In the genomic region with DNA sequence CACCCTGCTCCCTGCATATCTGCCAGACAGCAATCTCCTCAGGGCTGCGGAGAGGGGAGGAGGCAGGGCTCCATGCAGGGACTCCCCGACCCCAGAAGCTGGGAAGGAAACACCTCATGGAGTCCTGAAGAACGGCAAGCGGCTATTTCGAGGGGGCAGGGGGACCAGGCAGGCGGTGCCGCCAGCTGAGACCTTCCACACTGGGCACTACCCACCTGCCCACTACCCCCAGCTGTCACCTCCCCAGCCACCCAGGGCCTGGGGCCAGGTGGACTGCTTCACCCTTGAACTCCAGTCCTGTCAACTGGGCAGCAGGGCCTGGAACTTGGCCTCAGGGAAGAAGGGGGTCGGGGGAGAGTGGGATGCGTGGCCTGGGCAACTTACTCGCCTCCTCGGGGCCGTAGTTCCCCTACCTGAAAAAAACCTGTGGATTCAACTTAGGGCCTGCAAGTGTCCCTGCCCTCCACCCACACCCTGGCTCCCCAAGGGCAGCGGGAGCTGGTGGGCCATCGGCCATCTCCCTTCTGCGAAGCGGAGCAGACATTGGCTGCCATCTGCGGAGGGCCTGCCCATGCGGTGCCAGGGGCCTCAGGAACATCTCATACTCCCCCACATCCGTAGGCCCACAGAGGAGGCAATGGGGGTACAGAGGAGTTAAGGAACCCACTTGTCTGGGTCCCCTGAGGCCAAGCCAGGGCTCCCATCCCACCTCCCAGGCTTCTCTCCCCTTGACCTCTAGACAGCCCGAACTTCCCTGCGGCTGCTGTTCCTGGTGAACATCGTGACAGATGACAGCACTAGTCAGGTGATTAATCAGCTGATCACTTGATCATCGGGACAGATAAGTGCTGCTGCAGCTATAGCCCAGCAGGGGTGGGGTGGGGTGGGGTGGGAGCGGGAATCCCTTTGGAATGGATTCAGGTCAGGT, we compare ENCODE assay signal across 17 cellular contexts. TPM values are rescaled to one million over a fixed set of nuclear protein-coding genes. Genes with fewer than 3 reads are reported as not detected.
A peak's percentile ranks its signal among the peaks of the same experiment; 100 is the strongest.
DNase-seq lines count a peak whose midpoint lies in the region; ATAC-seq and TF ChIP-seq lines count a peak whose summit lies in the region.
"Had no signal": no experiment of that assay in that cellular context is flagged by ENCODE, and none has a peak within 500 bp of the region (broad histone marks: within the 10 kb centered on the region; RNA-seq: fewer than 3 reads in every experiment).

No MANE protein-coding gene starts in this region.

- no peak for ATAC-seq in activated CD8-positive, alpha-beta T cell treated with anti-CD3 and anti-CD28 coated beads for 36 hours
- ATAC-seq in HG02885 (IDR thresholded peaks at IDR 0.05; ENCODE audit: poor library complexity, unreplicated experiment) (no peak), HG02678 (IDR thresholded peaks at IDR 0.05; ENCODE audit: unreplicated experiment) (no peak)
- ATAC-seq: lower lobe of right lung, sciatic nerve had no signal

- H3K9me3 Mint-ChIP-seq in activated naive CD4-positive, alpha-beta T cell treated with anti-CD3 and anti-CD28 coated beads for 36 hours: no peaks in the 10 kb centered on the region
- no peaks in the 10 kb centered on the region for H3K9me3 Mint-ChIP-seq in activated naive CD4-positive, alpha-beta T cell treated with anti-CD3 and anti-CD28 coated beads, Interleukin-2, amount 10 ng/mL, durations not matched to agents 7 days and 5 days
- no peaks in the 10 kb centered on the region for H3K9me3 Mint-ChIP-seq in activated CD8-positive, alpha-beta T cell treated with anti-CD3 and anti-CD28 coated beads for 36 hours
- no peaks in the 10 kb centered on the region for H3K9me3 Mint-ChIP-seq in Caco-2 (ENCODE audit: unreplicated experiment)
- H3K9me3 Mint-ChIP-seq: neural progenitor cell had no signal

- no peaks in the 10 kb centered on the region for H3K9me2 ChIP-seq in hepatocyte (replicated peaks; ENCODE audit: insufficient read depth)

- intact Hi-C loops in activated naive CD4-positive, alpha-beta T cell treated with anti-CD3 and anti-CD28 coated beads for 36 hours (cut with micrococcal nuclease): loop anchor here (10.0 kb wide), 1 partner anchor 925 kb away; a partner anchor contains a TSS
- intact Hi-C loops in activated CD8-positive, alpha-beta T cell treated with anti-CD3 and anti-CD28 coated beads for 36 hours (cut with micrococcal nuclease): no loop called here
- intact Hi-C loops in stomach (cut with DNase I; ENCODE audit: low total_unique reads): loop anchor here (10.0 kb wide), 1 partner anchor 95 kb away; no protein-coding TSS in a partner anchor
- intact Hi-C loops in Caco-2 (cut with micrococcal nuclease; ENCODE audit: unreplicated experiment): no loop called here

- no TSS peak for BruUV-seq in Caco-2 (replicated peaks; lab: Mats Ljungman, UMichigan)

- H3K9me3 ChIP-seq in hepatocyte (ENCODE audit: low read depth) (no peaks in the 10 kb centered on the region), stomach (no peaks in the 10 kb centered on the region), Caco-2 (no peaks in the 10 kb centered on the region)
- H3K9me3 ChIP-seq: lower lobe of right lung had no signal

- peak overlapping the region; percentile 53 for H3K27ac Mint-ChIP-seq in activated naive CD4-positive, alpha-beta T cell treated with anti-CD3 and anti-CD28 coated beads for 36 hours
- no peak overlapping the region for H3K27ac Mint-ChIP-seq in activated naive CD4-positive, alpha-beta T cell treated with anti-CD3 and anti-CD28 coated beads, Interleukin-2, amount 10 ng/mL, durations not matched to agents 7 days and 5 days
- H3K27ac Mint-ChIP-seq in activated CD8-positive, alpha-beta T cell treated with anti-CD3 and anti-CD28 coated beads for 36 hours: peak overlapping the region; percentile 69
- H3K27ac Mint-ChIP-seq in Caco-2 (ENCODE audit: unreplicated experiment): no peak overlapping the region
- H3K27ac Mint-ChIP-seq: neural progenitor cell had no signal

- no peak for DNase-seq in activated naive CD4-positive, alpha-beta T cell treated with anti-CD3 and anti-CD28 coated beads for 36 hours
- no peak for DNase-seq in activated naive CD4-positive, alpha-beta T cell treated with anti-CD3 and anti-CD28 coated beads, Interleukin-2, amount 10 ng/mL, durations not matched to agents 7 days and 5 days
- no peak for DNase-seq in activated CD8-positive, alpha-beta T cell treated with anti-CD3 and anti-CD28 coated beads for 36 hours
- peak; percentile 52 for DNase-seq in hepatocyte (ENCODE audit: low spot score)
- no peak for DNase-seq in stomach
- no peak for DNase-seq in Caco-2
- DNase-seq: amniotic stem cell; DMS 273 treated with DMSO at 0.1 percent for 48 hours; lower lobe of right lung; NCI-H2171; stimulated activated CD4-positive, alpha-beta T cell treated with anti-CD3 and anti-CD28 coated beads, Interleukin-4, amount 100 ng/mL, for 4 hours; stimulated activated naive CD4-positive, alpha-beta T cell treated with Interleukin-2 at 50 U/mL for 16 hours; WERI-Rb-1 had no signal

- no peaks in the 10 kb centered on the region for H3K27me3 ChIP-seq in hepatocyte
- H3K27me3 ChIP-seq in stomach: no peaks in the 10 kb centered on the region
- H3K27me3 ChIP-seq in Caco-2 (replicated peaks; ENCODE audit: control insufficient read depth, insufficient read depth, low read length): no peaks in the 10 kb centered on the region
- H3K27me3 ChIP-seq: neural progenitor cell had no signal

- WGBS in hepatocyte (ENCODE audit: low lambda C conversion rate, missing lambda C conversion rate): 88% methylated on average over 23 of the region's 24 CpGs
- WGBS in stomach, 5 donors: 81 to 88% (median 87%) methylated on average over 11 to 24 of the region's 24 CpGs

- H3K36me3 Mint-ChIP-seq in activated naive CD4-positive, alpha-beta T cell treated with anti-CD3 and anti-CD28 coated beads for 36 hours (ENCODE audit: low read depth): peaks cover 1% of the 10 kb centered on the region
- peaks cover 9% of the 10 kb centered on the region for H3K36me3 Mint-ChIP-seq in activated naive CD4-positive, alpha-beta T cell treated with anti-CD3 and anti-CD28 coated beads, Interleukin-2, amount 10 ng/mL, durations not matched to agents 7 days and 5 days
- H3K36me3 Mint-ChIP-seq in activated CD8-positive, alpha-beta T cell treated with anti-CD3 and anti-CD28 coated beads for 36 hours (ENCODE audit: low read depth): peaks cover 9% of the 10 kb centered on the region
- peaks cover 12% of the 10 kb centered on the region for H3K36me3 Mint-ChIP-seq in Caco-2 (ENCODE audit: insufficient read depth, unreplicated experiment)
- H3K36me3 Mint-ChIP-seq: neural progenitor cell had no signal

- H3K4me2 ChIP-seq in hepatocyte: no peak overlapping the region
- H3K4me2 ChIP-seq: neural progenitor cell had no signal

- POLR2A ChIA-PET in activated CD8-positive, alpha-beta T cell treated with anti-CD3 and anti-CD28 coated beads for 36 hours (lab: Charles Lee): interaction anchor here (1.0 kb wide), 1 partner anchor 21 kb away, joined by 3 read pairs; no protein-coding TSS in a partner anchor
- POLR2A ChIA-PET in Caco-2 (lab: Charles Lee): no interaction called here

- H3K4me3 ChIP-seq in hepatocyte (no peak overlapping the region), stomach (no peak overlapping the region), Caco-2 (ENCODE audit: low read depth, low read length) (no peak overlapping the region)
- H3K4me3 ChIP-seq: lower lobe of right lung, neural progenitor cell had no signal

- peaks cover 67% of the 10 kb centered on the region for H3K4me1 Mint-ChIP-seq in activated naive CD4-positive, alpha-beta T cell treated with anti-CD3 and anti-CD28 coated beads for 36 hours (ENCODE audit: low read depth)
- peaks cover 90% of the 10 kb centered on the region for H3K4me1 Mint-ChIP-seq in activated naive CD4-positive, alpha-beta T cell treated with anti-CD3 and anti-CD28 coated beads, Interleukin-2, amount 10 ng/mL, durations not matched to agents 7 days and 5 days
- H3K4me1 Mint-ChIP-seq in activated CD8-positive, alpha-beta T cell treated with anti-CD3 and anti-CD28 coated beads for 36 hours (ENCODE audit: low read depth): peaks cover 66% of the 10 kb centered on the region
- no peaks in the 10 kb centered on the region for H3K4me1 Mint-ChIP-seq in Caco-2 (ENCODE audit: low read depth, unreplicated experiment)

- H3K36me3 ChIP-seq in hepatocyte (replicated peaks; ENCODE audit: insufficient read depth, low read depth): no peaks in the 10 kb centered on the region
- no peaks in the 10 kb centered on the region for H3K36me3 ChIP-seq in stomach
- no peaks in the 10 kb centered on the region; the same call in 1 of the 2 replicates for H3K36me3 ChIP-seq in Caco-2 (ENCODE audit: control insufficient read depth, insufficient read depth, low read length)
- H3K36me3 ChIP-seq: lower lobe of right lung, neural progenitor cell had no signal

- H2AFZ ChIP-seq in hepatocyte: no peak overlapping the region
- H2AFZ ChIP-seq: neural progenitor cell had no signal

- H3K79me2 ChIP-seq in hepatocyte: peaks cover 88% of the 10 kb centered on the region

- peaks cover 22% of the 10 kb centered on the region for H4K20me1 ChIP-seq in hepatocyte (ENCODE audit: insufficient read depth, poor library complexity, severe bottlenecking)

- TF ChIP-seq EP300 in stomach (IDR thresholded peaks at IDR 0.05): no peak

- no peak overlapping the region for H3K4me3 Mint-ChIP-seq in activated naive CD4-positive, alpha-beta T cell treated with anti-CD3 and anti-CD28 coated beads for 36 hours
- no peak overlapping the region for H3K4me3 Mint-ChIP-seq in activated naive CD4-positive, alpha-beta T cell treated with anti-CD3 and anti-CD28 coated beads, Interleukin-2, amount 10 ng/mL, durations not matched to agents 7 days and 5 days
- no peak overlapping the region for H3K4me3 Mint-ChIP-seq in activated CD8-positive, alpha-beta T cell treated with anti-CD3 and anti-CD28 coated beads for 36 hours
- no peak overlapping the region for H3K4me3 Mint-ChIP-seq in Caco-2 (ENCODE audit: unreplicated experiment)

- no peak for TF ChIP-seq POLR2A in stomach (IDR thresholded peaks at IDR 0.05)

- peaks cover 48% of the 10 kb centered on the region for H3K4me1 ChIP-seq in hepatocyte (ENCODE audit: insufficient read depth)
- H3K4me1 ChIP-seq in stomach: peaks cover 59 to 100% (median 96%) of the 10 kb centered on the region in 4 donors
- H3K4me1 ChIP-seq in Caco-2: peaks cover 14% of the 10 kb centered on the region; the same call in 1 of the 2 replicates

- CTCF ChIA-PET in activated naive CD4-positive, alpha-beta T cell treated with anti-CD3 and anti-CD28 coated beads for 36 hours (lab: Charles Lee): interaction anchor here (1.8 kb wide), 1 partner anchor 8 kb away, joined by 7 read pairs; no protein-coding TSS in a partner anchor
- CTCF ChIA-PET in activated naive CD4-positive, alpha-beta T cell treated with anti-CD3 and anti-CD28 coated beads, Interleukin-2, amount 10 ng/mL, durations not matched to agents 7 days and 5 days (lab: Charles Lee): no interaction called here
- CTCF ChIA-PET in activated CD8-positive, alpha-beta T cell treated with anti-CD3 and anti-CD28 coated beads for 36 hours (lab: Charles Lee): interaction anchor here (1.2 kb wide), 1 partner anchor 10 kb away, joined by 3 read pairs; no protein-coding TSS in a partner anchor
- CTCF ChIA-PET in Caco-2 (lab: Charles Lee): no interaction called here

- H3K27ac ChIP-seq in hepatocyte (peak overlapping the region; percentile 60), stomach (peak overlapping the region in 3 of 5 donors; percentile 25 to 98 (median 73))
- H3K27ac ChIP-seq: neural progenitor cell, WERI-Rb-1 had no signal

- no peaks in the 10 kb centered on the region for H3K27me3 Mint-ChIP-seq in activated naive CD4-positive, alpha-beta T cell treated with anti-CD3 and anti-CD28 coated beads for 36 hours (ENCODE audit: low read depth)
- no peaks in the 10 kb centered on the region for H3K27me3 Mint-ChIP-seq in activated naive CD4-positive, alpha-beta T cell treated with anti-CD3 and anti-CD28 coated beads, Interleukin-2, amount 10 ng/mL, durations not matched to agents 7 days and 5 days
- no peaks in the 10 kb centered on the region for H3K27me3 Mint-ChIP-seq in activated CD8-positive, alpha-beta T cell treated with anti-CD3 and anti-CD28 coated beads for 36 hours
- no peaks in the 10 kb centered on the region for H3K27me3 Mint-ChIP-seq in Caco-2 (ENCODE audit: insufficient read depth, unreplicated experiment)

- no peak for TF ChIP-seq CTCF in activated CD8-positive, alpha-beta T cell treated with anti-CD3 and anti-CD28 coated beads for 36 hours (IDR thresholded peaks at IDR 0.05)
- TF ChIP-seq CTCF in hepatocyte (IDR thresholded peaks at IDR 0.05; ENCODE audit: poor library complexity) (no peak), stomach (IDR thresholded peaks at IDR 0.05) (no peak), Caco-2 (IDR thresholded peaks at IDR 0.05; ENCODE audit: insufficient read depth in 1 of 2, low read depth in 1 of 2, low read length in 1 of 2, severe bottlenecking in 1 of 2, unreplicated experiment in 1 of 2) (no peak)

RNA-seq across cellular contexts. Expression of a gene that starts 18.5 kb away (rescaled TPM):
- total RNA-seq in activated naive CD4-positive, alpha-beta T cell treated with anti-CD3 and anti-CD28 coated beads for 36 hours: 10 to 100 TPM; 29.5 to 32.5 TPM
- total RNA-seq in activated CD8-positive, alpha-beta T cell treated with anti-CD3 and anti-CD28 coated beads for 36 hours: 10 to 100 TPM; 80.5 to 88.2 TPM
- 26.9 and 30.9 TPM in 2 replicates for total RNA-seq in hepatocyte
- polyA plus RNA-seq in hepatocyte: 48.0 and 51.7 TPM in 2 replicates
- total RNA-seq in stomach: 100 to 1,000 TPM in 1 of 5 donors, 10 to 100 TPM in 4; 29.4 to 242 (median 65.2) TPM
- 10 to 100 TPM; 20.5 to 45.8 (median 32.8) TPM for polyA plus RNA-seq in stomach
- total RNA-seq in Caco-2 (2022): 18.7 and 19.7 TPM in 2 replicates

RNA-seq across cellular contexts. Expression of a gene that starts 24.2 kb away (rescaled TPM):
- 1 to 10 TPM; 3.9 to 4.7 TPM for total RNA-seq in activated naive CD4-positive, alpha-beta T cell treated with anti-CD3 and anti-CD28 coated beads for 36 hours
- 1 to 10 TPM; 3.6 to 4.1 TPM for total RNA-seq in activated CD8-positive, alpha-beta T cell treated with anti-CD3 and anti-CD28 coated beads for 36 hours
- total RNA-seq in hepatocyte: 10.1 and 15.5 TPM in 2 replicates
- 4.0 and 5.8 TPM in 2 replicates for polyA plus RNA-seq in hepatocyte
- total RNA-seq in stomach: 10 to 100 TPM in 3 of 5 donors, 1 to 10 TPM in 2; 1.2 to 37.9 (median 21.3) TPM
- 10 to 100 TPM; 12.5 to 24.2 (median 23.8) TPM for polyA plus RNA-seq in stomach
- total RNA-seq in Caco-2 (2022): 0.14 and 0.16 TPM in 2 replicates

Comparison
In these comparisons a context has a peak if more than half of its experiments do, and no peak if none do; other contexts are left out.
1. H3K27ac Mint-ChIP-seq: peak in activated naive CD4-positive, alpha-beta T cell treated with anti-CD3 and anti-CD28 coated beads for 36 hours (single experiment) and activated CD8-positive, alpha-beta T cell treated with anti-CD3 and anti-CD28 coated beads for 36 hours (single experiment); none in activated naive CD4-positive, alpha-beta T cell treated with anti-CD3 and anti-CD28 coated beads, Interleukin-2, amount 10 ng/mL, durations not matched to agents 7 days and 5 days (single experiment) and Caco-2 (single experiment).
2. CTCF ChIA-PET loops: an anchor here in activated naive CD4-positive, alpha-beta T cell treated with anti-CD3 and anti-CD28 coated beads for 36 hours (1.8 kb wide) and activated CD8-positive, alpha-beta T cell treated with anti-CD3 and anti-CD28 coated beads for 36 hours (1.2 kb wide); none called in activated naive CD4-positive, alpha-beta T cell treated with anti-CD3 and anti-CD28 coated beads, Interleukin-2, amount 10 ng/mL, durations not matched to agents 7 days and 5 days and Caco-2.
3. intact Hi-C loops: an anchor here in activated naive CD4-positive, alpha-beta T cell treated with anti-CD3 and anti-CD28 coated beads for 36 hours (10.0 kb wide) and stomach (10.0 kb wide); none called in activated CD8-positive, alpha-beta T cell treated with anti-CD3 and anti-CD28 coated beads for 36 hours and Caco-2.